9 cellular contexts compared by ENCODE assay signal in genomic region chr2:7567646-7568045, GRCh38.
DNase-seq lines count a peak whose midpoint lies in the region; ATAC-seq and TF ChIP-seq lines count a peak whose summit lies in the region.
"Had no signal": no experiment of that assay in that cellular context is flagged by ENCODE, and none has a peak within 500 bp of the region (broad histone marks: within the 10 kb centered on the region; RNA-seq: fewer than 3 reads in every experiment).

No MANE protein-coding gene starts in this region.

- H3K27ac Mint-ChIP-seq in activated naive CD8-positive, alpha-beta T cell treated with anti-CD3 and anti-CD28 coated beads for 36 hours = peak overlapping the region; percentile 92

- H3K4me3 ChIP-seq in PC-3 (ENCODE audit: low read length) = no peak overlapping the region

- H2AFZ ChIP-seq in PC-3 (ENCODE audit: low read length) = no peak overlapping the region

- no peak overlapping the region for H3K9ac ChIP-seq in PC-3 (ENCODE audit: low read length)

- intact Hi-C loops in PC-3 (cut with micrococcal nuclease) (no loop called here), left cardiac atrium (cut with DNase I) (no loop called here)

- H3K9me3 Mint-ChIP-seq in activated naive CD8-positive, alpha-beta T cell treated with anti-CD3 and anti-CD28 coated beads for 36 hours = peaks cover 31% of the 10 kb centered on the region

- no peak overlapping the region for H3K4me2 ChIP-seq in PC-3 (ENCODE audit: low read length)

- H4K20me1 ChIP-seq in PC-3 (ENCODE audit: low read length) = no peaks in the 10 kb centered on the region

- H3K4me1 ChIP-seq in PC-3 (ENCODE audit: insufficient read depth, low read length) = no peaks in the 10 kb centered on the region

- ATAC-seq in GM18867 (IDR thresholded peaks at IDR 0.05; ENCODE audit: unreplicated experiment) = peak; percentile 48
- no peak for ATAC-seq in PC-3
- no peak for ATAC-seq in left cardiac atrium

- peak overlapping the region; percentile 14 for H3K4me3 Mint-ChIP-seq in activated naive CD8-positive, alpha-beta T cell treated with anti-CD3 and anti-CD28 coated beads for 36 hours

- no peaks in the 10 kb centered on the region for H3K79me2 ChIP-seq in PC-3 (ENCODE audit: low read length)

- peaks cover 67% of the 10 kb centered on the region for H3K4me1 Mint-ChIP-seq in activated naive CD8-positive, alpha-beta T cell treated with anti-CD3 and anti-CD28 coated beads for 36 hours

- no peaks in the 10 kb centered on the region for H3F3A ChIP-seq in PC-3 (ENCODE audit: low read length, unreplicated experiment)

- no peaks in the 10 kb centered on the region for H3K27me3 ChIP-seq in PC-3 (ENCODE audit: low read length)

- H3K9me3 ChIP-seq in PC-3 (ENCODE audit: low read length) = no peaks in the 10 kb centered on the region

- POLR2A ChIA-PET in PC-3 (lab: Charles Lee; ENCODE audit: unreplicated experiment) = no interaction called here

- H3K36me3 ChIP-seq in PC-3 (ENCODE audit: low read depth, low read length) = no peaks in the 10 kb centered on the region

- H3K27me3 Mint-ChIP-seq in activated naive CD8-positive, alpha-beta T cell treated with anti-CD3 and anti-CD28 coated beads for 36 hours = no peaks in the 10 kb centered on the region

- no peak for TF ChIP-seq CTCF in PC-3 (conservative IDR thresholded peaks at IDR 0.05; ENCODE audit: low read depth, low read length)

- no peak overlapping the region for H3K27ac ChIP-seq in PC-3 (ENCODE audit: low read length)

- H3K36me3 Mint-ChIP-seq in activated naive CD8-positive, alpha-beta T cell treated with anti-CD3 and anti-CD28 coated beads for 36 hours = peaks cover 62% of the 10 kb centered on the region

- H3K9me2 ChIP-seq in PC-3 (replicated peaks; ENCODE audit: low read length) = no peaks in the 10 kb centered on the region

- peak; percentile 14 to 29 for DNase-seq in activated CD4-positive, alpha-beta T cell treated with anti-CD3 and anti-CD28 coated beads for 4 hours
- DNase-seq in activated naive CD8-positive, alpha-beta T cell treated with anti-CD3 and anti-CD28 coated beads for 36 hours = peak; percentile 78
- peak; percentile 26 for DNase-seq in stimulated activated CD8-positive, alpha-beta memory T cell treated with anti-CD3 and anti-CD28 coated beads, Interleukin-12 subunit alpha, Interleukin-12 subunit beta, amount 100 ng/mL, for 24 hours (ENCODE audit: extremely low read depth)
- DNase-seq in midbrain (lab: John Stamatoyannopoulos, UW) (no peak), GDM1 (lab: John Stamatoyannopoulos, UW) (no peak), PC-3 (no peak), left cardiac atrium (no peak)
- DNase-seq: DMS53 had no signal

- BruUV-seq in PC-3 (replicated peaks; lab: Mats Ljungman, UMichigan) = no TSS peak

- CTCF ChIA-PET in PC-3 (lab: Charles Lee) = no interaction called here

Comparison
In these comparisons a context has a peak if more than half of its experiments do, and no peak if none do; other contexts are left out.
1. DNase-seq: peak in activated CD4-positive, alpha-beta T cell treated with anti-CD3 and anti-CD28 coated beads for 4 hours (2 of 2), activated naive CD8-positive, alpha-beta T cell treated with anti-CD3 and anti-CD28 coated beads for 36 hours (single experiment) and stimulated activated CD8-positive, alpha-beta memory T cell treated with anti-CD3 and anti-CD28 coated beads, Interleukin-12 subunit alpha, Interleukin-12 subunit beta, amount 100 ng/mL, for 24 hours (single experiment); none in midbrain (single experiment), GDM1 (single experiment), PC-3 (single experiment) and left cardiac atrium (single experiment).